In genomic region chr5:75277463-75277862, GRCh38 we compare ENCODE assay signal across 24 cellular contexts. TPM values are rescaled to one million over a fixed set of nuclear protein-coding genes. Genes with fewer than 3 reads are reported as not detected.
A peak's percentile ranks its signal among the peaks of the same experiment; 100 is the strongest.
DNase-seq lines count a peak whose midpoint lies in the region; ATAC-seq and TF ChIP-seq lines count a peak whose summit lies in the region.
"Had no signal": no experiment of that assay in that cellular context is flagged by ENCODE, and none has a peak within 500 bp of the region (broad histone marks: within the 10 kb centered on the region; RNA-seq: fewer than 3 reads in every experiment).

No MANE protein-coding gene starts in this region.

- intact Hi-C loops in colonic mucosa (cut with DNase I), result no loop called here

- TF ChIP-seq CTCF in colonic mucosa (IDR thresholded peaks at IDR 0.05), result no peak

- H3K4me3 ChIP-seq in colonic mucosa, result no peak overlapping the region
- H3K4me3 ChIP-seq: esophagus squamous epithelium, gastrocnemius medialis, lung, suprapubic skin had no signal

- no peaks in the 10 kb centered on the region for H3K36me3 ChIP-seq in colonic mucosa
- H3K36me3 ChIP-seq: esophagus squamous epithelium, gastrocnemius medialis, suprapubic skin had no signal

- H3K9me3 ChIP-seq in colonic mucosa, result no peaks in the 10 kb centered on the region
- H3K9me3 ChIP-seq: esophagus squamous epithelium, gastrocnemius medialis, suprapubic skin had no signal

- H3K9ac ChIP-seq in colonic mucosa (ENCODE audit: low read depth in 2 of 2, low read length in 2 of 2), result no peak overlapping the region

- peak; percentile 26 to 94 (median 67) for DNase-seq in NCI-H1417 (lab: John Stamatoyannopoulos, UW)
- DNase-seq in NCI-H748 (lab: John Stamatoyannopoulos, UW; ENCODE audit: unreplicated experiment), result peak; percentile 96
- peak; percentile 68 for DNase-seq in colonic mucosa
- DNase-seq in renal cortical epithelial cell (ENCODE audit: low read depth), result peak; percentile 49
- no peak for DNase-seq in OCI-M2 (lab: John Stamatoyannopoulos, UW; ENCODE audit: unreplicated experiment)
- DNase-seq: activated naive CD8-positive, alpha-beta T cell treated with anti-CD3 and anti-CD28 coated beads, Interleukin-2, amount 10 ng/mL, durations not matched to agents 7 days and 5 days; CD4-positive, CD25-positive, alpha-beta regulatory T cell; effector CD8-positive, alpha-beta T cell; esophagus squamous epithelium; gastrocnemius medialis; H9; NCI-H1092; NCI-H2171; stimulated activated CD4-positive, alpha-beta T cell treated with anti-CD3 and anti-CD28 coated beads, Interleukin-2, amount 100 ng/mL, for 24 hours; T-helper 2 cell had no signal

- H3K27me3 ChIP-seq in colonic mucosa, result no peaks in the 10 kb centered on the region
- H3K27me3 ChIP-seq: esophagus squamous epithelium, gastrocnemius medialis, suprapubic skin had no signal

- H3K4me1 ChIP-seq in colonic mucosa, result peaks cover 5% of the 10 kb centered on the region
- H3K4me1 ChIP-seq: esophagus squamous epithelium, gastrocnemius medialis, suprapubic skin had no signal

- ATAC-seq in HG03439 (IDR thresholded peaks at IDR 0.05; ENCODE audit: unreplicated experiment) (no peak), HG03457 (IDR thresholded peaks at IDR 0.05; ENCODE audit: unreplicated experiment) (no peak), HG02610 (IDR thresholded peaks at IDR 0.05; ENCODE audit: unreplicated experiment) (no peak)
- ATAC-seq: activated T-helper 17 cell treated with anti-CD3 and anti-CD28 coated beads, Interleukin-2, amount 50 U/mL, for 72 hours; gastrocnemius medialis; stimulated activated effector memory CD8-positive, alpha-beta T cell treated with anti-CD3 and anti-CD28 coated beads, Interleukin-12 subunit alpha, Interleukin-12 subunit beta, amount 100 ng/mL, for 72 hours had no signal

- H3K27ac ChIP-seq in colonic mucosa, result peak overlapping the region; percentile 49
- H3K27ac ChIP-seq: esophagus squamous epithelium, gastrocnemius medialis, suprapubic skin, VCaP had no signal

RNA-seq across cellular contexts. Expression of gene ANKRD31, which starts 40.8 kb away (rescaled TPM):
- total RNA-seq in colonic mucosa, result under 1 TPM; 0.05 TPM
- under 0.01 and 0.25 TPM in 2 replicates for total RNA-seq in renal cortical epithelial cell
- total RNA-seq: pulmonary artery endothelial cell had no signal

RNA-seq across cellular contexts. Expression of gene HMGCR, which starts 59.6 kb away (rescaled TPM):
- total RNA-seq in colonic mucosa (100 to 1,000 TPM; 118 to 319 TPM), renal cortical epithelial cell (166 and 272 TPM in 2 replicates)
